Comparison of ENCODE assay signal across 18 cellular contexts in genomic region chr13:73822671-73823592, GRCh38.
"Had no signal": no experiment of that assay in that cellular context is flagged by ENCODE, and none has a peak within 500 bp of the region (broad histone marks: within the 10 kb centered on the region; RNA-seq: fewer than 3 reads in every experiment).

No MANE protein-coding gene starts in this region.

- ATAC-seq: upper lobe of right lung had no signal

- H3K4me1 Mint-ChIP-seq: nephron progenitor cell had no signal

- H3K36me3 ChIP-seq: colonic mucosa, esophagus squamous epithelium, prostate gland, SJCRH30, thoracic aorta, upper lobe of right lung had no signal

- H3K27ac Mint-ChIP-seq: activated CD4-positive, alpha-beta memory T cell treated with anti-CD3 and anti-CD28 coated beads, Interleukin-2, amount 10 ng/mL, durations not matched to agents 7 days and 5 days; activated naive CD4-positive, alpha-beta T cell treated with anti-CD3 and anti-CD28 coated beads, Interleukin-2, amount 10 ng/mL, durations not matched to agents 7 days and 5 days; brain; nephron progenitor cell had no signal

- H3K9me3 Mint-ChIP-seq: activated naive CD4-positive, alpha-beta T cell treated with anti-CD3 and anti-CD28 coated beads, Interleukin-2, amount 10 ng/mL, durations not matched to agents 7 days and 5 days; nephron progenitor cell had no signal

- H3K4me3 ChIP-seq: colonic mucosa, esophagus squamous epithelium, prostate gland, SJCRH30, smooth muscle cell, thoracic aorta, upper lobe of right lung had no signal

- H3K4me3 Mint-ChIP-seq: activated CD4-positive, alpha-beta memory T cell treated with anti-CD3 and anti-CD28 coated beads, Interleukin-2, amount 10 ng/mL, durations not matched to agents 7 days and 5 days; activated naive CD4-positive, alpha-beta T cell treated with anti-CD3 and anti-CD28 coated beads, Interleukin-2, amount 10 ng/mL, durations not matched to agents 7 days and 5 days; brain; nephron progenitor cell had no signal

- H3K9me3 ChIP-seq: colonic mucosa, esophagus squamous epithelium, prostate gland, SJCRH30, thoracic aorta, upper lobe of right lung had no signal

- DNase-seq: activated CD4-positive, alpha-beta memory T cell treated with anti-CD3 and anti-CD28 coated beads, Interleukin-2, amount 10 ng/mL, durations not matched to agents 7 days and 5 days; activated CD8-positive, alpha-beta memory T cell treated with anti-CD3 and anti-CD28 coated beads, Interleukin-2, amount 50 U/mL, for 4 hours; activated naive CD4-positive, alpha-beta T cell treated with anti-CD3 and anti-CD28 coated beads, Interleukin-2, amount 10 ng/mL, durations not matched to agents 7 days and 5 days; amygdala; central memory CD4-positive, alpha-beta T cell; colonic mucosa; esophagus squamous epithelium; glutamatergic neuron; hypothalamus; kidney glomerular epithelial cell; nephron progenitor cell; right cardiac atrium; SJCRH30; upper lobe of right lung had no signal

- H3K27ac ChIP-seq: colonic mucosa, esophagus squamous epithelium, prostate gland, SJCRH30, thoracic aorta, upper lobe of right lung had no signal

- H3K27me3 Mint-ChIP-seq: activated CD4-positive, alpha-beta memory T cell treated with anti-CD3 and anti-CD28 coated beads, Interleukin-2, amount 10 ng/mL, durations not matched to agents 7 days and 5 days; activated naive CD4-positive, alpha-beta T cell treated with anti-CD3 and anti-CD28 coated beads, Interleukin-2, amount 10 ng/mL, durations not matched to agents 7 days and 5 days; brain had no signal

- H3K4me1 ChIP-seq: colonic mucosa, esophagus squamous epithelium, prostate gland, SJCRH30, upper lobe of right lung had no signal

- H3K27me3 ChIP-seq: colonic mucosa, esophagus squamous epithelium, SJCRH30, upper lobe of right lung had no signal
